8 cellular contexts compared by ENCODE assay signal in the genomic region with DNA sequence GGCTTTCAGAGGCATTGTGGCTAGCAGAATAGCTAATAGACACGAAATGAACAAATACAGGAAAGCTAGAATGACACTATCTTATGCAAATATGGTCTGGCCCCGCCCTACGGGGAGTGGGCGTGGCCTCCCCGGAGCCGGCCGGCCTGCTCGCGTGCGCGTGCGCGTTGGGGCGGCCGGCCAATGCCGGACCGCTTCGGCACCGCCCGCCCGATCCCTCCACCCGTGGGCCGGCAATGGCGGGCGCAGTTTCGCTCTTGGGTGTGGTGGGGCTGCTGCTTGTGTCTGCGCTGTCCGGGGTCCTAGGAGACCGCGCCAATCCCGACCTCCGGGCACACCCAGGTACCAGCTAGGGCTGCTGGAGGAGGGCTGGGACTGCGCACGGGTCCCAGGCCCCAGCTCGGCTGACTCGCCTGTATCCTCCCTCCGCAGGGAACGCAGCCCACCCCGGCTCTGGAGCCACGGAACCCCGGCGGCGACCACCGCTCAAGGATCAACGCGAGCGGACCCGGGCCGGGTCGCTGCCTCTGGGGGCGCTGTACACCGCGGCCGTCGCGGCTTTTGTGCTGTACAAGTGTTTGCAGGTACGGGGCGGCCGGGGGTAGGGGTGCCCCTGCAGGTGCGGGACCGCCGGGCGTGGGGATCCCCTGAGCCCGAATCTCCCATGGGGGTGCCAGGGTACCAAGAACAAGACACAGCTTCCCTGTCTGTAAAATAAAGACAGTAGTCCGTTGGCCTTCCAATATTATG. TPM values are rescaled to one million over a fixed set of nuclear protein-coding genes. Genes with fewer than 3 reads are reported as not detected.
A peak's percentile ranks its signal among the peaks of the same experiment; 100 is the strongest.
DNase-seq lines count a peak whose midpoint lies in the region; ATAC-seq, FAIRE-seq and TF ChIP-seq lines count a peak whose summit lies in the region.

A gene with protein sequence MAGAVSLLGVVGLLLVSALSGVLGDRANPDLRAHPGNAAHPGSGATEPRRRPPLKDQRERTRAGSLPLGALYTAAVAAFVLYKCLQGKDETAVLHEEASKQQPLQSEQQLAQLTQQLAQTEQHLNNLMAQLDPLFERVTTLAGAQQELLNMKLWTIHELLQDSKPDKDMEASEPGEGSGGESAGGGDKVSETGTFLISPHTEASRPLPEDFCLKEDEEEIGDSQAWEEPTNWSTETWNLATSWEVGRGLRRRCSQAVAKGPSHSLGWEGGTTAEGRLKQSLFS (plus strand): TSS at position 149 of the 750 bp plus-strand sequence. CDS start 88 bp downstream, at position 237.

- BruUV-seq in MCF 10A (replicated peaks; lab: Mats Ljungman, UMichigan), result TSS peak; percentile 51

- peak within 1 kb of the TSS; percentile 87 for H3K9ac ChIP-seq in iPS-20b (ENCODE audit: low read depth, low read length)

- H3K9me3 Mint-ChIP-seq in MCF 10A (ENCODE audit: unreplicated experiment), result no peaks in the 10 kb centered on the region

- peaks cover 25% of the 10 kb centered on the region for H3K4me1 Mint-ChIP-seq in MCF 10A (ENCODE audit: insufficient read depth, unreplicated experiment)

- no peaks in the 10 kb centered on the region for H3K27me3 Mint-ChIP-seq in MCF 10A (ENCODE audit: insufficient read depth, unreplicated experiment)

- H3K4me1 ChIP-seq in iPS-20b (ENCODE audit: insufficient read depth, low read length), result peaks cover 4% of the 10 kb centered on the region; the same call in 1 of the 2 replicates
- H3K4me1 ChIP-seq in small intestine (ENCODE audit: control insufficient read depth in 2 of 2, insufficient read depth in 1 of 2, low read depth in 1 of 2, low read length in 1 of 2), result peaks cover 0 to 4% of the 10 kb centered on the region in 2 donors

- peaks cover 13% of the 10 kb centered on the region for H3K27me3 ChIP-seq in iPS-20b (ENCODE audit: insufficient read depth, low read length)
- H3K27me3 ChIP-seq in small intestine (ENCODE audit: control insufficient read depth in 2 of 2, insufficient read depth in 2 of 2, low read length in 2 of 2), result no peaks in the 10 kb centered on the region

- H3K27ac ChIP-seq in VCaP (peak within 1 kb of the TSS; percentile 97), iPS-20b (ENCODE audit: low read length) (peak within 1 kb of the TSS; percentile 93), small intestine (ENCODE audit: low read depth in 1 of 2, low read length in 1 of 2) (peak within 1 kb of the TSS; percentile 90 to 98)

- CTCF ChIA-PET in MCF 10A (lab: Yijun Ruan, JAX), result interaction anchor here (0.6 to 11.0 kb wide), 28 partner anchors 11 to 1411 kb away, joined by 3 to 119 read pairs (median 4); a partner anchor contains a TSS

- peak within 1 kb of the TSS; percentile 62 for H3K4me3 Mint-ChIP-seq in MCF 10A (ENCODE audit: unreplicated experiment)

- WGBS in small intestine, 3 donors, result 0% methylated on average over 65 of the region's 65 CpGs

- POLR2A ChIA-PET in MCF 10A (lab: Yijun Ruan, JAX), result interaction anchor here (0.6 to 5.4 kb wide), 28 partner anchors 12 to 579 kb away, joined by 3 to 61 read pairs (median 6); a partner anchor contains a TSS

- peak; percentile 63 for DNase-seq in A172 (ENCODE audit: low spot score)
- DNase-seq in NCI-H2171 (lab: John Stamatoyannopoulos, UW), result peak; percentile 53
- DNase-seq in MCF 10A (ENCODE audit: unreplicated experiment), result peak; percentile 80
- DNase-seq in small intestine, result peak; percentile 83

- intact Hi-C loops in MCF 10A (cut with micrococcal nuclease), result loop anchor here (2.0 to 10.0 kb wide), 4 partner anchors 30 to 246 kb away; a partner anchor contains a TSS

- H3K9me3 ChIP-seq in iPS-20b (ENCODE audit: insufficient read depth, low read depth, low read length), result no peaks in the 10 kb centered on the region
- H3K9me3 ChIP-seq in small intestine (ENCODE audit: control insufficient read depth, low read depth), result no peaks in the 10 kb centered on the region

- peak; percentile 79 for TF ChIP-seq CTCF in VCaP (conservative IDR thresholded peaks at IDR 0.05)
- TF ChIP-seq CTCF in MCF 10A (IDR thresholded peaks at IDR 0.05; ENCODE audit: unreplicated experiment), result peak; percentile 65

- ATAC-seq in GM18520 (IDR thresholded peaks at IDR 0.05; ENCODE audit: unreplicated experiment) (peak; percentile 54), HG03064 (IDR thresholded peaks at IDR 0.05; ENCODE audit: low read depth, unreplicated experiment) (peak; percentile 53)

- H3K36me3 ChIP-seq in iPS-20b (ENCODE audit: insufficient read depth, low read depth, low read length) (peaks cover 34% of the 10 kb centered on the region), small intestine (ENCODE audit: control insufficient read depth in 2 of 2, insufficient read depth in 2 of 2, low read length in 2 of 2) (no peaks in the 10 kb centered on the region)

- H3K36me3 Mint-ChIP-seq in MCF 10A (ENCODE audit: insufficient read depth, unreplicated experiment), result peaks cover 36% of the 10 kb centered on the region

- H3K4me3 ChIP-seq in iPS-20b (ENCODE audit: low read length) (peak within 1 kb of the TSS; percentile 89), small intestine (ENCODE audit: low read depth in 1 of 2, low read length in 2 of 2) (peak within 1 kb of the TSS; percentile 66 to 89)

- H3K27ac Mint-ChIP-seq in MCF 10A (ENCODE audit: low read depth, unreplicated experiment), result peak within 1 kb of the TSS; percentile 100

- no peak for FAIRE-seq in small intestine (lab: Jason Lieb, UNC)

RNA-seq across cellular contexts. Expression of the gene that starts here (rescaled TPM):
- total RNA-seq in A172 (2014; rRNA removed; shearing (Covaris generic)), result 5.7 and 12.6 TPM in 2 replicates
- total RNA-seq in MCF 10A (2022), result 10.6 and 12.5 TPM in 2 replicates
- polyA plus RNA-seq in small intestine, result 10 to 100 TPM; 21.3 to 49.0 (median 33.2) TPM

Comparison
In these comparisons a context has a peak if more than half of its experiments do, and no peak if none do; other contexts are left out.
1. Peak in every context shown above with its lines: DNase-seq, ATAC-seq, H3K4me3 ChIP-seq and H3K27ac ChIP-seq.